Comparison of ENCODE assay signal across 1 cellular context in the genomic region with DNA sequence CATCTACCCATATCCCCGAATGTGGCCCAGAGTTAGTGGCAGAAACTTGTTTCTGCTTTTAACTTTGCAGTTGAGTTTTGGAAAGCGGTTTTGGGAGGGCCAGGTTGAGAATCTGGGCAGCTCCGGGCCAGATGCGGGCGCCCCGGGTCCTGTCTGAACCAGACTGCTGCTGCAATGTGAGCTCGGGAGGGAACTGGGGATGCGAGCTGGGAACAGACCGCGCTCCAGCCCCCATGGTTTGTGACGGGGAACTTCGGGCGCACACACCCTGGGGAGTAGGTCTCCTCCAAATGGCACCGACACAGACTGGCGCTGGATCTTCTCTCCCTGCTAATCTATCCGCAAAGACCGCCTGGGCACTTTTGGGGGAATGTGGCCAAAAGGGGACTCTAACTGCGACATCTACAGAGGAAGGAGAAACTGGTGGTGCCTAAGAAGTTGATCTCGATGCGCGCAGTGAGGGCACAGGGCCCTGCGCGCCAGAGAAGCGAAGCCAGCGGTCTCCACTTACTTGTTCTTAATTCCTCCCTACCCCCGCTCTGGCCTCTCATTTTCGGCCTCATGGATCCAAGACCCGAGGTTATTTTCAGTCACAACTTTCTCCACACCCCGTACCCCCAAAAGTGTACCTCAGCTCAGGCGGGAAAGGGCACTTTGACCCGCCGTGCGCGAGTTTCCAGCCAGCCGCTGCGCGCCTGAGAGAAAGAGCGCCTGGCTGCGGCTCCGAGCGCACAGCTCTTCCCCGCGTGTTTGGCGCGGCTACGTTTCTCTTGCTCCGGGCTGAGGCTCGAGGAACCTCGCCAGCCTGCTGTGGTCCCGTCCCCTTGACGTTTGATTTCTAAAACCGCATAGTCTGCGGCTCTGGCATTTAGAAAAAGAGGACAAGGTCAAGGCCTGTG.
TF ChIP-seq lines count a peak whose summit lies in the region.

No MANE protein-coding gene starts in this region.

TF ChIP-seq in endothelial cell of umbilical vein, 7 proteins besides CTCF, POLR2A, EP300 and RAD21 (continued from another document):
- TF ChIP-seq FOS (IDR thresholded peaks at IDR 0.05; ENCODE audit: borderline replicate concordance, insufficient read depth, low read length) (no peak), POLR2AphosphoS5 (IDR thresholded peaks at IDR 0.05; ENCODE audit: insufficient read depth, low read depth, low read length) (no peak), EZH2 (IDR thresholded peaks at IDR 0.05; ENCODE audit: borderline replicate concordance, low read depth, low read length, severe bottlenecking) (peak; percentile 62)
- TF ChIP-seq, protein P1, sequence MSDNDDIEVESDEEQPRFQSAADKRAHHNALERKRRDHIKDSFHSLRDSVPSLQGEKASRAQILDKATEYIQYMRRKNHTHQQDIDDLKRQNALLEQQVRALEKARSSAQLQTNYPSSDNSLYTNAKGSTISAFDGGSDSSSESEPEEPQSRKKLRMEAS (IDR thresholded peaks at IDR 0.05; ENCODE audit: insufficient read depth, insufficient read length) = no peak
